In the genomic region with DNA sequence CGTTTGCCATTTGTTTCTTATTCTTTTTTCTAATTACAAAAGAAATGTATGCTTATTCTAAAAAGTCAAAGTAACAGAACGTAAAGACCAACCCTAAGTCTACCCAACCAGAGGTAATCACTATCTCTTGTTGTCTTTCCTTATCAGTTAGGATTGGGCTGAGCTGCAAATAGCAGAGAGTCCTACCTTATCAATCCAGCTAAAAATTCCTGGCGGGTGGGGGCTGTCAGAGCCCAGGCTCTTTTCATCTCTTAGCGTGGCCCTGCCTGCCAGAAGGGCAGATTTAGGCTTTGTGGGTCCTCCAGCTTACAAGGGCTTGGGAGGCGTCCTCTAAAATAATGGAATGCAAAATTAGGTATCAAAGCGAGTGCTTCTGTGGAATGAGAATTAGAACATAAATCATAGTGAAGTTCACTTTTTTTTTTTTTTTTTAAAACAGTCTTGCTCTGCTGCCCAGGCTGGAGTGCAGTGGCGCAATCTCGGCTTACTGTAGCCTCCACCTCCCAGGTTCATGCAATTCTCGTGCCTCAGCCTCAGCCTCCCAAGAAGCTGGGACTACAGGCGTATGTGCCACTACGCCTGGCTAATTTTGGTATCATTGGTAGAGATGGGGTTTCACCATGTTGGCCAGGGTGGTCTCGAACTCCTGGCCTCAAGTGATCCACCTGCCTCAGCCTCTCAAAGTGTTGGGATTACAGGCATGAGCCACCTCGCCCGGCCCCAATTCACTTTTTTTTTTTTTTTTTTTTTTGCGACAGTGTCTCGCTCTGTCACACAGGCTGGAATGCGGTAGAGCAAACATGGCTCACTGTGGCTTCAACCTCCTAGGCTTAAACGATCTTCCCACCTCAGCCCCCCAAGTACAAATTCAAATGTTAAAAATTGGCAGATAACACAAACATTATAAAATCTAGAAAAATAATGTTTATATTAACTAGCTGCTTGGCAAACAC, we compare ENCODE assay signal across 21 cellular contexts.
"Had no signal": no experiment of that assay in that cellular context is flagged by ENCODE, and none has a peak within 500 bp of the region (broad histone marks: within the 10 kb centered on the region; RNA-seq: fewer than 3 reads in every experiment).

No MANE protein-coding gene starts in this region.

- H3K36me3 Mint-ChIP-seq: activated naive CD8-positive, alpha-beta T cell treated with anti-CD3 and anti-CD28 coated beads for 36 hours; memory B cell; naive B cell had no signal

- H3K27me3 Mint-ChIP-seq: activated naive CD8-positive, alpha-beta T cell treated with anti-CD3 and anti-CD28 coated beads for 36 hours; memory B cell; naive B cell had no signal

- H3K27ac Mint-ChIP-seq: activated naive CD8-positive, alpha-beta T cell treated with anti-CD3 and anti-CD28 coated beads for 36 hours; memory B cell; neural progenitor cell; T-helper 1 cell treated with Interleukin-12 subunit alpha and Interleukin-12 subunit beta and Interleukin-4 antibody, amounts not matched to agents 30 μg/mL and 1 μg/mL, for 36 hours had no signal

- H3K9me3 ChIP-seq: thoracic aorta, upper lobe of left lung had no signal

- ATAC-seq: activated T-cell treated with anti-CD3 and anti-CD28 coated beads, Interleukin-2, amount 50 U/mL, for 4 hours had no signal

- DNase-seq: activated CD4-positive, alpha-beta T cell treated with anti-CD3 and anti-CD28 coated beads for 4 hours; activated CD4-positive, alpha-beta T cell treated with anti-CD3 and anti-CD28 coated beads, Interleukin-2, amount 50 U/mL, for 48 hours; activated CD4-positive, CD25-positive, alpha-beta regulatory T cell; activated CD8-positive, alpha-beta memory T cell treated with anti-CD3 and anti-CD28 coated beads, Interleukin-2, amount 50 U/mL, for 48 hours; activated naive CD4-positive, alpha-beta T cell treated with Interleukin-2 at 50 U/mL for 16 hours; activated naive CD8-positive, alpha-beta T cell treated with anti-CD3 and anti-CD28 coated beads for 36 hours; activated T-cell treated with anti-CD3 and anti-CD28 coated beads, Interleukin-2, amount 50 U/mL, for 4 hours; amniotic stem cell; cortex of kidney; erythroblast; foreskin fibroblast; naive B cell; retina; stimulated activated CD4-positive, alpha-beta T cell treated with anti-CD3 and anti-CD28 coated beads, Interleukin-4, amount 100 ng/mL, for 24 hours; stimulated activated naive CD4-positive, alpha-beta T cell treated with Interleukin-2 at 50 U/mL for 16 hours; T1000; upper lobe of left lung had no signal

- H3K4me2 ChIP-seq: neural progenitor cell had no signal

- H3K4me3 ChIP-seq: neural progenitor cell, thoracic aorta, upper lobe of left lung had no signal

- H3K9ac ChIP-seq: neural progenitor cell had no signal

- H3K27me3 ChIP-seq: neural progenitor cell, upper lobe of left lung had no signal

- H3K9me3 Mint-ChIP-seq: activated naive CD8-positive, alpha-beta T cell treated with anti-CD3 and anti-CD28 coated beads for 36 hours; activated T-cell treated with anti-CD3 and anti-CD28 coated beads, Interleukin-2, amount 50 U/mL, for 4 hours; memory B cell; naive B cell; neural progenitor cell; T-helper 1 cell treated with Interleukin-12 subunit alpha and Interleukin-12 subunit beta and Interleukin-4 antibody, amounts not matched to agents 30 μg/mL and 1 μg/mL, for 36 hours had no signal

- H3K4me1 ChIP-seq: upper lobe of left lung had no signal

- H3K4me3 Mint-ChIP-seq: activated naive CD8-positive, alpha-beta T cell treated with anti-CD3 and anti-CD28 coated beads for 36 hours; activated T-cell treated with anti-CD3 and anti-CD28 coated beads, Interleukin-2, amount 50 U/mL, for 4 hours; memory B cell; naive B cell; neural progenitor cell; T-helper 1 cell treated with Interleukin-12 subunit alpha and Interleukin-12 subunit beta and Interleukin-4 antibody, amounts not matched to agents 30 μg/mL and 1 μg/mL, for 36 hours had no signal

- H3K36me3 ChIP-seq: neural progenitor cell had no signal

- H3K4me1 Mint-ChIP-seq: activated naive CD8-positive, alpha-beta T cell treated with anti-CD3 and anti-CD28 coated beads for 36 hours; memory B cell; naive B cell had no signal

- H3K27ac ChIP-seq: neural progenitor cell, thoracic aorta, upper lobe of left lung had no signal
